In genomic region chr6:105746130-105746505, GRCh38 we compare ENCODE assay signal across 22 cellular contexts.
DNase-seq lines count a peak whose midpoint lies in the region; ATAC-seq and TF ChIP-seq lines count a peak whose summit lies in the region.
"Had no signal": no experiment of that assay in that cellular context is flagged by ENCODE, and none has a peak within 500 bp of the region (broad histone marks: within the 10 kb centered on the region; RNA-seq: fewer than 3 reads in every experiment).

No MANE protein-coding gene starts in this region.

- H3K4me1 ChIP-seq in BE2C = no peaks in the 10 kb centered on the region
- H3K4me1 ChIP-seq: Caco-2, gastroesophageal sphincter, transverse colon had no signal

- H3K27ac Mint-ChIP-seq in activated T-helper 2 cell treated with anti-CD3 and anti-CD28 coated beads, Interferon-gamma antibody, Interleukin-2, Interleukin-4, amounts not matched to agents 10 μg/mL and 5 μg/mL and 100 μg/mL, durations not matched to agents 14 hours and 24 hours and 36 hours = peak overlapping the region; percentile 47
- H3K27ac Mint-ChIP-seq: activated naive CD8-positive, alpha-beta T cell treated with anti-CD3 and anti-CD28 coated beads, Interleukin-2, amount 10 ng/mL, durations not matched to agents 7 days and 5 days; IgD-negative memory B cell; stimulated activated naive CD8-positive, alpha-beta T cell treated with anti-CD3 and anti-CD28 coated beads, Interleukin-15, amount 100 ng/mL, for 72 hours had no signal

- peaks cover 14% of the 10 kb centered on the region for H3K27me3 ChIP-seq in BE2C
- H3K27me3 ChIP-seq: gastroesophageal sphincter, transverse colon had no signal

- DNase-seq in GDM1 (lab: John Stamatoyannopoulos, UW) (peak; percentile 4), NB4 (ENCODE audit: low read depth) (peak; percentile 50), NCI-H128 (lab: John Stamatoyannopoulos, UW; ENCODE audit: unreplicated experiment) (no peak), BE2C (no peak), RKO (ENCODE audit: low spot score) (no peak)
- no peak for DNase-seq in activated T-helper 2 cell treated with anti-CD3 and anti-CD28 coated beads, Interferon-gamma antibody, Interleukin-2, Interleukin-4, amounts not matched to agents 10 μg/mL and 5 μg/mL and 100 μg/mL, durations not matched to agents 14 hours and 24 hours and 36 hours (ENCODE audit: low spot score)
- DNase-seq: activated CD4-positive, alpha-beta T cell treated with anti-CD3 and anti-CD28 coated beads for 1 hour; activated naive CD8-positive, alpha-beta T cell treated with anti-CD3 and anti-CD28 coated beads, Interleukin-2, amount 10 ng/mL, durations not matched to agents 7 days and 5 days; Caco-2; effector CD8-positive, alpha-beta T cell; kidney; NCI-H2029 treated with DMSO at 0.1 percent for 48 hours; NCI-H524; retina; stimulated activated CD4-positive, alpha-beta T cell treated with anti-CD3 and anti-CD28 coated beads, Interleukin-4, amount 100 ng/mL, for 24 hours; stimulated activated naive CD8-positive, alpha-beta T cell treated with anti-CD3 and anti-CD28 coated beads, Interleukin-15, amount 100 ng/mL, for 72 hours; transverse colon had no signal

- TF ChIP-seq CTCF in NB4 (IDR thresholded peaks at IDR 0.05; ENCODE audit: low read depth, low read length) (no peak), BE2C (IDR thresholded peaks at IDR 0.05; ENCODE audit: low read depth, low read length) (no peak)

- ATAC-seq in GM19463 (IDR thresholded peaks at IDR 0.05; ENCODE audit: unreplicated experiment) = peak; percentile 2
- ATAC-seq: gastroesophageal sphincter; Panc1; stimulated activated naive CD8-positive, alpha-beta T cell treated with anti-CD3 and anti-CD28 coated beads, Interleukin-15, amount 100 ng/mL, for 72 hours had no signal

- H3K36me3 ChIP-seq in BE2C = no peaks in the 10 kb centered on the region
- H3K36me3 ChIP-seq: gastroesophageal sphincter, transverse colon had no signal

- intact Hi-C loops in activated T-helper 2 cell treated with anti-CD3 and anti-CD28 coated beads, Interferon-gamma antibody, Interleukin-2, Interleukin-4, amounts not matched to agents 10 μg/mL and 5 μg/mL and 100 μg/mL, durations not matched to agents 14 hours and 24 hours and 36 hours (cut with micrococcal nuclease) = loop anchor here (1.0 kb wide), 1 partner anchor 11 kb away; no protein-coding TSS in a partner anchor

- no peaks in the 10 kb centered on the region for H3K27me3 Mint-ChIP-seq in activated T-helper 2 cell treated with anti-CD3 and anti-CD28 coated beads, Interferon-gamma antibody, Interleukin-2, Interleukin-4, amounts not matched to agents 10 μg/mL and 5 μg/mL and 100 μg/mL, durations not matched to agents 14 hours and 24 hours and 36 hours (ENCODE audit: low read depth)

- H3K9me3 Mint-ChIP-seq in activated T-helper 2 cell treated with anti-CD3 and anti-CD28 coated beads, Interferon-gamma antibody, Interleukin-2, Interleukin-4, amounts not matched to agents 10 μg/mL and 5 μg/mL and 100 μg/mL, durations not matched to agents 14 hours and 24 hours and 36 hours = no peaks in the 10 kb centered on the region
- H3K9me3 Mint-ChIP-seq: activated naive CD8-positive, alpha-beta T cell treated with anti-CD3 and anti-CD28 coated beads, Interleukin-2, amount 10 ng/mL, durations not matched to agents 7 days and 5 days; IgD-negative memory B cell; stimulated activated naive CD8-positive, alpha-beta T cell treated with anti-CD3 and anti-CD28 coated beads, Interleukin-15, amount 100 ng/mL, for 72 hours had no signal

- no peaks in the 10 kb centered on the region for H3K9me3 ChIP-seq in BE2C
- H3K9me3 ChIP-seq: Caco-2, gastroesophageal sphincter, transverse colon had no signal

- no peak overlapping the region for H3K4me3 Mint-ChIP-seq in activated T-helper 2 cell treated with anti-CD3 and anti-CD28 coated beads, Interferon-gamma antibody, Interleukin-2, Interleukin-4, amounts not matched to agents 10 μg/mL and 5 μg/mL and 100 μg/mL, durations not matched to agents 14 hours and 24 hours and 36 hours (ENCODE audit: low read depth)
- H3K4me3 Mint-ChIP-seq: activated naive CD8-positive, alpha-beta T cell treated with anti-CD3 and anti-CD28 coated beads, Interleukin-2, amount 10 ng/mL, durations not matched to agents 7 days and 5 days; IgD-negative memory B cell; stimulated activated naive CD8-positive, alpha-beta T cell treated with anti-CD3 and anti-CD28 coated beads, Interleukin-15, amount 100 ng/mL, for 72 hours had no signal

- H3K4me1 Mint-ChIP-seq in activated T-helper 2 cell treated with anti-CD3 and anti-CD28 coated beads, Interferon-gamma antibody, Interleukin-2, Interleukin-4, amounts not matched to agents 10 μg/mL and 5 μg/mL and 100 μg/mL, durations not matched to agents 14 hours and 24 hours and 36 hours (ENCODE audit: low read depth) = peaks cover 59% of the 10 kb centered on the region

- no peak for TF ChIP-seq POLR2A in NB4 (IDR thresholded peaks at IDR 0.05; ENCODE audit: extremely low read depth, insufficient read length)

- H3K36me3 Mint-ChIP-seq in activated T-helper 2 cell treated with anti-CD3 and anti-CD28 coated beads, Interferon-gamma antibody, Interleukin-2, Interleukin-4, amounts not matched to agents 10 μg/mL and 5 μg/mL and 100 μg/mL, durations not matched to agents 14 hours and 24 hours and 36 hours (ENCODE audit: low read depth) = no peaks in the 10 kb centered on the region
- H3K36me3 Mint-ChIP-seq: activated naive CD8-positive, alpha-beta T cell treated with anti-CD3 and anti-CD28 coated beads, Interleukin-2, amount 10 ng/mL, durations not matched to agents 7 days and 5 days had no signal

- H3K4me3 ChIP-seq in NB4 (ENCODE audit: low read depth, low read length) = no peak overlapping the region
- no peak overlapping the region for H3K4me3 ChIP-seq in BE2C (ENCODE audit: low read depth, low read length)
- H3K4me3 ChIP-seq: gastroesophageal sphincter, lung, transverse colon had no signal

Comparison
In these comparisons a context has a peak if more than half of its experiments do, and no peak if none do; other contexts are left out.
1. DNase-seq: peak in GDM1 (single experiment) and NB4 (single experiment); none in activated T-helper 2 cell treated with anti-CD3 and anti-CD28 coated beads, Interferon-gamma antibody, Interleukin-2, Interleukin-4, amounts not matched to agents 10 μg/mL and 5 μg/mL and 100 μg/mL, durations not matched to agents 14 hours and 24 hours and 36 hours (single experiment), NCI-H128 (single experiment), BE2C (single experiment) and RKO (single experiment).